In the genomic region with DNA sequence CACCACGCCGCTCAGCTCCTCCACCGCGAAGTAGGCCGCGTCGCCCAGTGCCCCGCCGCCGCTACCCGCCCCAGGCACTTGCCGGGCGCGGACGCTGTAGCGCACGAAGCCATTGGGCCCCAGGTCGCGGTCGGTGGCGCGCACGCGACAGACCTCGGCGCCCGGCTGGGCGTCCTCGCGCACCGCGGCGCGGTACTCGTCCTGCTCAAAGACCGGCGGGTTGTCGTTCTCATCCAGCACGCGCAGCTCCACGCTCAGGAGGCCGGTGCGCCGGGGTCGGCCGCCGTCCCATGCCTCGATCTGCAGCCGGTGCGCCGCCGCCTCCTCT, we compare ENCODE assay signal across 11 cellular contexts. TPM values are rescaled to one million over a fixed set of nuclear protein-coding genes. Genes with fewer than 3 reads are reported as not detected.
DNase-seq lines count a peak whose midpoint lies in the region; ATAC-seq, FAIRE-seq and TF ChIP-seq lines count a peak whose summit lies in the region.
"Had no signal": no experiment of that assay in that cellular context is flagged by ENCODE, and none has a peak within 500 bp of the region (broad histone marks: within the 10 kb centered on the region; RNA-seq: fewer than 3 reads in every experiment).

No MANE protein-coding gene starts in this region.

- peaks cover 41% of the 10 kb centered on the region for H3K27me3 ChIP-seq in keratinocyte (ENCODE audit: control insufficient read depth, extremely low read depth, insufficient read depth, low read length)

- intact Hi-C loops in activated T-helper 1 cell treated with anti-CD3 and anti-CD28 coated beads, Interleukin-12 subunit alpha, Interleukin-12 subunit beta, Interleukin-2, Interleukin-4 antibody, amounts not matched to agents 30 ng/mL and 10 ng/mL and 1 ng/mL, durations not matched to agents 14 hours and 24 hours and 36 hours (cut with micrococcal nuclease), result loop anchor here (5.0 kb wide), 2 partner anchors 252 to 698 kb away; a partner anchor contains a TSS

- FAIRE-seq in keratinocyte (lab: Jason Lieb, UNC), result no peak
- no peak for FAIRE-seq in HTR-8/SVneo (lab: Jason Lieb, UNC)

- dilution Hi-C loops in keratinocyte (cut with MboI; ENCODE audit: extremely low pct_ligation_motif_present, low sequenced_read_pairs), result no loop called here

- no peak overlapping the region for H3K9ac ChIP-seq in keratinocyte (ENCODE audit: control insufficient read depth, extremely low read depth, insufficient read depth, low read length)

- ATAC-seq in GM19397 (IDR thresholded peaks at IDR 0.05; ENCODE audit: unreplicated experiment), result peak; percentile 3
- no peak for ATAC-seq in stimulated activated memory B cell treated with anti-CD40 and anti-IgM and Interleukin-4, amounts not matched to agents 10 μg/mL and 1 μg/mL and 100 μg/mL, for 72 hours
- ATAC-seq in GM21723 (IDR thresholded peaks at IDR 0.05; ENCODE audit: unreplicated experiment), result no peak

- H3K79me2 ChIP-seq in keratinocyte (ENCODE audit: control insufficient read depth, insufficient read depth, low read length), result no peaks in the 10 kb centered on the region

- peak overlapping the region; percentile 58 for H3K27ac Mint-ChIP-seq in activated T-helper 1 cell treated with anti-CD3 and anti-CD28 coated beads, Interleukin-12 subunit alpha, Interleukin-12 subunit beta, Interleukin-2, Interleukin-4 antibody, amounts not matched to agents 30 ng/mL and 10 ng/mL and 1 ng/mL, durations not matched to agents 14 hours and 24 hours and 36 hours
- H3K27ac Mint-ChIP-seq in stimulated activated memory B cell treated with anti-CD40 and anti-IgM and Interleukin-4, amounts not matched to agents 10 μg/mL and 1 μg/mL and 100 μg/mL, for 72 hours, result no peak overlapping the region

- H3K4me2 ChIP-seq in keratinocyte (ENCODE audit: control insufficient read depth, extremely low read depth, insufficient read depth, low read depth, low read length), result peak overlapping the region; percentile 17

- H3K4me1 ChIP-seq in keratinocyte (ENCODE audit: control insufficient read depth, extremely low read depth, insufficient read depth, low read length), result peaks cover 4% of the 10 kb centered on the region

- H3K4me3 ChIP-seq in keratinocyte (ENCODE audit: control insufficient read depth in 2 of 3, extremely low read depth in 1 of 3, insufficient read depth in 2 of 3, low read depth in 1 of 3, low read length in 3 of 3), result no peak overlapping the region

- H3K9me3 Mint-ChIP-seq in activated T-helper 1 cell treated with anti-CD3 and anti-CD28 coated beads, Interleukin-12 subunit alpha, Interleukin-12 subunit beta, Interleukin-2, Interleukin-4 antibody, amounts not matched to agents 30 ng/mL and 10 ng/mL and 1 ng/mL, durations not matched to agents 14 hours and 24 hours and 36 hours, result no peaks in the 10 kb centered on the region
- no peaks in the 10 kb centered on the region for H3K9me3 Mint-ChIP-seq in stimulated activated memory B cell treated with anti-CD40 and anti-IgM and Interleukin-4, amounts not matched to agents 10 μg/mL and 1 μg/mL and 100 μg/mL, for 72 hours

- H4K20me1 ChIP-seq in keratinocyte (ENCODE audit: control insufficient read depth, extremely low read depth, insufficient read depth, low read length), result no peaks in the 10 kb centered on the region

- no peak overlapping the region for H3K4me3 Mint-ChIP-seq in activated T-helper 1 cell treated with anti-CD3 and anti-CD28 coated beads, Interleukin-12 subunit alpha, Interleukin-12 subunit beta, Interleukin-2, Interleukin-4 antibody, amounts not matched to agents 30 ng/mL and 10 ng/mL and 1 ng/mL, durations not matched to agents 14 hours and 24 hours and 36 hours
- H3K4me3 Mint-ChIP-seq in stimulated activated memory B cell treated with anti-CD40 and anti-IgM and Interleukin-4, amounts not matched to agents 10 μg/mL and 1 μg/mL and 100 μg/mL, for 72 hours, result peak overlapping the region; percentile 84

- no peaks in the 10 kb centered on the region for H3K36me3 ChIP-seq in keratinocyte (ENCODE audit: control insufficient read depth in 2 of 2, extremely low read depth in 1 of 2, insufficient read depth in 2 of 2, low read length in 2 of 2)

- DNase-seq in activated T-helper 1 cell treated with anti-CD3 and anti-CD28 coated beads, Interleukin-12 subunit alpha, Interleukin-12 subunit beta, Interleukin-2, Interleukin-4 antibody, amounts not matched to agents 30 ng/mL and 10 ng/mL and 1 ng/mL, durations not matched to agents 14 hours and 24 hours and 36 hours (ENCODE audit: low spot score), result no peak
- DNase-seq in keratinocyte (ENCODE audit: low read depth, low spot score), result no peak
- no peak for DNase-seq in caudate nucleus (lab: John Stamatoyannopoulos, UW)
- no peak for DNase-seq in HTR-8/SVneo (ENCODE audit: insufficient read length, low spot score)
- no peak for DNase-seq in NCI-H446 treated with DMSO at 0.1 percent for 48 hours (lab: John Stamatoyannopoulos, UW)
- DNase-seq: central memory CD4-positive, alpha-beta T cell; MV-4-11; NCI-H774 had no signal

- no peak overlapping the region for H3K27ac ChIP-seq in keratinocyte (ENCODE audit: control insufficient read depth, insufficient read depth, low read length)
- no peak overlapping the region for H3K27ac ChIP-seq in caudate nucleus (ENCODE audit: low read depth, low read length)

- no peak for TF ChIP-seq CTCF in keratinocyte (optimal IDR thresholded peaks at IDR 0.05 in 1 of 3, IDR thresholded peaks at IDR 0.05 in 1 of 3, conservative IDR thresholded peaks at IDR 0.05 in 1 of 3; ENCODE audit: extremely low read depth in 1 of 3, insufficient read depth in 2 of 3, low read length in 3 of 3)

- peaks cover 15% of the 10 kb centered on the region for H3K4me1 Mint-ChIP-seq in activated T-helper 1 cell treated with anti-CD3 and anti-CD28 coated beads, Interleukin-12 subunit alpha, Interleukin-12 subunit beta, Interleukin-2, Interleukin-4 antibody, amounts not matched to agents 30 ng/mL and 10 ng/mL and 1 ng/mL, durations not matched to agents 14 hours and 24 hours and 36 hours (ENCODE audit: low read depth)
- H3K4me1 Mint-ChIP-seq in stimulated activated memory B cell treated with anti-CD40 and anti-IgM and Interleukin-4, amounts not matched to agents 10 μg/mL and 1 μg/mL and 100 μg/mL, for 72 hours, result peaks cover 24% of the 10 kb centered on the region

- H3K36me3 Mint-ChIP-seq in activated T-helper 1 cell treated with anti-CD3 and anti-CD28 coated beads, Interleukin-12 subunit alpha, Interleukin-12 subunit beta, Interleukin-2, Interleukin-4 antibody, amounts not matched to agents 30 ng/mL and 10 ng/mL and 1 ng/mL, durations not matched to agents 14 hours and 24 hours and 36 hours (ENCODE audit: low read depth), result peaks cover 2% of the 10 kb centered on the region
- no peaks in the 10 kb centered on the region for H3K36me3 Mint-ChIP-seq in stimulated activated memory B cell treated with anti-CD40 and anti-IgM and Interleukin-4, amounts not matched to agents 10 μg/mL and 1 μg/mL and 100 μg/mL, for 72 hours

- H2AFZ ChIP-seq in keratinocyte (ENCODE audit: control insufficient read depth, low read length), result no peak overlapping the region

- H3K9me3 ChIP-seq in keratinocyte (ENCODE audit: control insufficient read depth, low read depth, low read length), result no peaks in the 10 kb centered on the region

- peaks cover 64% of the 10 kb centered on the region for H3K27me3 Mint-ChIP-seq in activated T-helper 1 cell treated with anti-CD3 and anti-CD28 coated beads, Interleukin-12 subunit alpha, Interleukin-12 subunit beta, Interleukin-2, Interleukin-4 antibody, amounts not matched to agents 30 ng/mL and 10 ng/mL and 1 ng/mL, durations not matched to agents 14 hours and 24 hours and 36 hours (ENCODE audit: insufficient read depth)
- H3K27me3 Mint-ChIP-seq in stimulated activated memory B cell treated with anti-CD40 and anti-IgM and Interleukin-4, amounts not matched to agents 10 μg/mL and 1 μg/mL and 100 μg/mL, for 72 hours, result peaks cover 63% of the 10 kb centered on the region

- H3K9me1 ChIP-seq in keratinocyte (ENCODE audit: control insufficient read depth, extremely low read depth, insufficient read depth, low read length), result no peaks in the 10 kb centered on the region

RNA-seq across cellular contexts. Expression of a gene that starts 1.4 kb away (rescaled TPM):
- total RNA-seq in activated T-helper 1 cell treated with anti-CD3 and anti-CD28 coated beads, Interleukin-12 subunit alpha, Interleukin-12 subunit beta, Interleukin-2, Interleukin-4 antibody, amounts not matched to agents 30 ng/mL and 10 ng/mL and 1 ng/mL, durations not matched to agents 14 hours and 24 hours and 36 hours, result not detected in 2 replicates
- polyA plus RNA-seq in keratinocyte, result 0.01 TPM in 2 of 3 replicates, not detected in the other
- polyA plus RNA-seq in keratinocyte (2011; ENCODE audit: low read depth), result not detected
- polyA plus RNA-seq in keratinocyte (2011; cell fraction: cytosol; rRNA removed), result not detected in 2 replicates
- polyA plus RNA-seq in keratinocyte (2011; cell fraction: nucleus; rRNA removed), result 0.01 and 0.03 TPM in 2 replicates
- 0.03 TPM in 1 of 2 replicates, not detected in the other for polyA plus RNA-seq in keratinocyte (2012; ENCODE audit: low replicate concordance)
- 0.16 TPM in 1 of 3 replicates, not detected in the others for polyA minus RNA-seq in keratinocyte
- not detected for polyA minus RNA-seq in keratinocyte (2011; cell fraction: cytosol; rRNA and poly(A)+ RNA removed)
- 0.23 and 0.42 TPM in 2 replicates for polyA minus RNA-seq in keratinocyte (2011; cell fraction: nucleus; rRNA and poly(A)+ RNA removed)

RNA-seq across cellular contexts. Expression of a gene that starts 60.0 kb away (rescaled TPM):
- 96.4 and 100 TPM in 2 replicates for total RNA-seq in activated T-helper 1 cell treated with anti-CD3 and anti-CD28 coated beads, Interleukin-12 subunit alpha, Interleukin-12 subunit beta, Interleukin-2, Interleukin-4 antibody, amounts not matched to agents 30 ng/mL and 10 ng/mL and 1 ng/mL, durations not matched to agents 14 hours and 24 hours and 36 hours
- polyA plus RNA-seq in keratinocyte, result 111 to 132 TPM (median 112 TPM) in 3 replicates
- polyA plus RNA-seq in keratinocyte (2011; ENCODE audit: low read depth), result 69.7 TPM
- polyA plus RNA-seq in keratinocyte (2011; cell fraction: cytosol; rRNA removed), result 54.7 and 125 TPM in 2 replicates
- polyA plus RNA-seq in keratinocyte (2011; cell fraction: nucleus; rRNA removed), result 87.8 and 101 TPM in 2 replicates
- 68.5 and 72.4 TPM in 2 replicates for polyA plus RNA-seq in keratinocyte (2012; ENCODE audit: low replicate concordance)
- 58.4 to 129 TPM (median 81.8 TPM) in 3 replicates for polyA minus RNA-seq in keratinocyte
- 51.0 TPM for polyA minus RNA-seq in keratinocyte (2011; cell fraction: cytosol; rRNA and poly(A)+ RNA removed)
- polyA minus RNA-seq in keratinocyte (2011; cell fraction: nucleus; rRNA and poly(A)+ RNA removed), result 27.1 and 65.5 TPM in 2 replicates
